Comparison of ENCODE assay signal across 1 cellular context in the genomic region with DNA sequence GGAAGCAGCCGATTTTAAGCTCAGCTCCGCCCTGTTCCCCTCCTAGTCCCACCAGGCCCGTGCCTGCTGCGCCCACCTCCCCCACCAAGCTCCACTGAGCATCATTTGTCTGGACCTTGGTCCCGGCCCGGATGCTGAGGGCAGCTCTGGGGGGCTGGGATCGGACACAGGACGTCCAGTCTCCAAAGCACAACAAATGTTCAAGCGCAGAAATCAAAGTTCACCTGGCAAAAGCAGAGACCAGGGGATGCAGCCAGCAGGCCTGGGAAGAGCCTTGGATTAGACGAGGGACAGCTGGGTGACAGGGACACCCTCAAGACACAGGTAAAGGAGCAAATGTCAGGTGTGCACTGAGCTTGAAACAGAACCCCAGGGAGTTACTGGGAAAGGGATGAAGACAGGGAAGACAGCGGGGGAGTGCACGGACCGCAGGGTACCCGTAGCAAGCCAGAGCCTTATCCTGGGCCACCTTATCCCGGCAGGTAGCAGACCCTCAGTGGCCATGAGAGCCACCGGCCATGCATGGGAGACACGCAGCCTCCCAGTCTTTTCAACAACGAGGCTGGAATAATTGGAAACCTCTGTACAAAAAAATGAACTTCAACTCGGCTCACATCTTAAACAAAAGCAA.
TF ChIP-seq lines count a peak whose summit lies in the region.

No MANE protein-coding gene starts in this region.

TF ChIP-seq in HepG2, 621 proteins besides CTCF, POLR2A, EP300 and RAD21 (continued from another document and continues in another):
- TF ChIP-seq, protein P1, sequence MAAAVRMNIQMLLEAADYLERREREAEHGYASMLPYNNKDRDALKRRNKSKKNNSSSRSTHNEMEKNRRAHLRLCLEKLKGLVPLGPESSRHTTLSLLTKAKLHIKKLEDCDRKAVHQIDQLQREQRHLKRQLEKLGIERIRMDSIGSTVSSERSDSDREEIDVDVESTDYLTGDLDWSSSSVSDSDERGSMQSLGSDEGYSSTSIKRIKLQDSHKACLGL (CRISPR knock-in tag; IDR thresholded peaks at IDR 0.05), result no peak
- TF ChIP-seq ZNF563 (CRISPR knock-in tag; IDR thresholded peaks at IDR 0.05), result peak; percentile 34; the same call in 1 of the 2 replicates
- TF ChIP-seq ZNF460 (CRISPR knock-in tag; IDR thresholded peaks at IDR 0.05; ENCODE audit: borderline replicate concordance), result no peak
- TF ChIP-seq ZC3H4 (CRISPR knock-in tag; IDR thresholded peaks at IDR 0.05; ENCODE audit: borderline replicate concordance), result no peak
- peak; percentile 30 for TF ChIP-seq SP4 (CRISPR knock-in tag; IDR thresholded peaks at IDR 0.05)
- no peak for TF ChIP-seq ZFYVE20 (CRISPR knock-in tag; IDR thresholded peaks at IDR 0.05; ENCODE audit: borderline replicate concordance, low read depth)
- no peak for TF ChIP-seq CREB1 (IDR thresholded peaks at IDR 0.05)
- TF ChIP-seq CREB1 (CRISPR knock-in tag; IDR thresholded peaks at IDR 0.05), result 0 out of 2 replicates have a peak, but pooled peaks have one; percentile 36
- peak; percentile 62; the same call in 1 of the 2 replicates for TF ChIP-seq ELF1 (CRISPR knock-in tag; IDR thresholded peaks at IDR 0.05)
- TF ChIP-seq, protein P2, sequence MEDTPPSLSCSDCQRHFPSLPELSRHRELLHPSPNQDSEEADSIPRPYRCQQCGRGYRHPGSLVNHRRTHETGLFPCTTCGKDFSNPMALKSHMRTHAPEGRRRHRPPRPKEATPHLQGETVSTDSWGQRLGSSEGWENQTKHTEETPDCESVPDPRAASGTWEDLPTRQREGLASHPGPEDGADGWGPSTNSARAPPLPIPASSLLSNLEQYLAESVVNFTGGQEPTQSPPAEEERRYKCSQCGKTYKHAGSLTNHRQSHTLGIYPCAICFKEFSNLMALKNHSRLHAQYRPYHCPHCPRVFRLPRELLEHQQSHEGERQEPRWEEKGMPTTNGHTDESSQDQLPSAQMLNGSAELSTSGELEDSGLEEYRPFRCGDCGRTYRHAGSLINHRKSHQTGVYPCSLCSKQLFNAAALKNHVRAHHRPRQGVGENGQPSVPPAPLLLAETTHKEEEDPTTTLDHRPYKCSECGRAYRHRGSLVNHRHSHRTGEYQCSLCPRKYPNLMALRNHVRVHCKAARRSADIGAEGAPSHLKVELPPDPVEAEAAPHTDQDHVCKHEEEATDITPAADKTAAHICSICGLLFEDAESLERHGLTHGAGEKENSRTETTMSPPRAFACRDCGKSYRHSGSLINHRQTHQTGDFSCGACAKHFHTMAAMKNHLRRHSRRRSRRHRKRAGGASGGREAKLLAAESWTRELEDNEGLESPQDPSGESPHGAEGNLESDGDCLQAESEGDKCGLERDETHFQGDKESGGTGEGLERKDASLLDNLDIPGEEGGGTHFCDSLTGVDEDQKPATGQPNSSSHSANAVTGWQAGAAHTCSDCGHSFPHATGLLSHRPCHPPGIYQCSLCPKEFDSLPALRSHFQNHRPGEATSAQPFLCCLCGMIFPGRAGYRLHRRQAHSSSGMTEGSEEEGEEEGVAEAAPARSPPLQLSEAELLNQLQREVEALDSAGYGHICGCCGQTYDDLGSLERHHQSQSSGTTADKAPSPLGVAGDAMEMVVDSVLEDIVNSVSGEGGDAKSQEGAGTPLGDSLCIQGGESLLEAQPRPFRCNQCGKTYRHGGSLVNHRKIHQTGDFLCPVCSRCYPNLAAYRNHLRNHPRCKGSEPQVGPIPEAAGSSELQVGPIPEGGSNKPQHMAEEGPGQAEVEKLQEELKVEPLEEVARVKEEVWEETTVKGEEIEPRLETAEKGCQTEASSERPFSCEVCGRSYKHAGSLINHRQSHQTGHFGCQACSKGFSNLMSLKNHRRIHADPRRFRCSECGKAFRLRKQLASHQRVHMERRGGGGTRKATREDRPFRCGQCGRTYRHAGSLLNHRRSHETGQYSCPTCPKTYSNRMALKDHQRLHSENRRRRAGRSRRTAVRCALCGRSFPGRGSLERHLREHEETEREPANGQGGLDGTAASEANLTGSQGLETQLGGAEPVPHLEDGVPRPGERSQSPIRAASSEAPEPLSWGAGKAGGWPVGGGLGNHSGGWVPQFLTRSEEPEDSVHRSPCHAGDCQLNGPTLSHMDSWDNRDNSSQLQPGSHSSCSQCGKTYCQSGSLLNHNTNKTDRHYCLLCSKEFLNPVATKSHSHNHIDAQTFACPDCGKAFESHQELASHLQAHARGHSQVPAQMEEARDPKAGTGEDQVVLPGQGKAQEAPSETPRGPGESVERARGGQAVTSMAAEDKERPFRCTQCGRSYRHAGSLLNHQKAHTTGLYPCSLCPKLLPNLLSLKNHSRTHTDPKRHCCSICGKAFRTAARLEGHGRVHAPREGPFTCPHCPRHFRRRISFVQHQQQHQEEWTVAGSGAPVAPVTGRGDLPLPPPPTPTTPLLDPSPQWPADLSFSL (CRISPR knock-in tag; IDR thresholded peaks at IDR 0.05), result no peak
- no peak for TF ChIP-seq ZNF670 (CRISPR knock-in tag; IDR thresholded peaks at IDR 0.05; ENCODE audit: borderline replicate concordance)
- peak; percentile 60; the same call in 1 of the 2 replicates for TF ChIP-seq KAT7 (CRISPR knock-in tag; IDR thresholded peaks at IDR 0.05; ENCODE audit: borderline replicate concordance)
- TF ChIP-seq POLR2G (IDR thresholded peaks at IDR 0.05; ENCODE audit: low read depth, low read length), result peak; percentile 75
- no peak for TF ChIP-seq ZNF790 (CRISPR knock-in tag; IDR thresholded peaks at IDR 0.05; ENCODE audit: borderline replicate concordance)
- no peak for TF ChIP-seq ATF7 (IDR thresholded peaks at IDR 0.05)
- TF ChIP-seq ATF7 (CRISPR knock-in tag; IDR thresholded peaks at IDR 0.05), result no peak
- TF ChIP-seq RBM22 (optimal IDR thresholded peaks at IDR 0.05; ENCODE audit: low read length), result no peak
- TF ChIP-seq TRIM24 (CRISPR knock-in tag; IDR thresholded peaks at IDR 0.05), result no peak; the same call in 1 of the 2 replicates
- TF ChIP-seq ZNF136 (CRISPR knock-in tag; IDR thresholded peaks at IDR 0.05; ENCODE audit: low read depth), result no peak
- TF ChIP-seq DPF2 (CRISPR knock-in tag; IDR thresholded peaks at IDR 0.05; ENCODE audit: borderline replicate concordance, low read depth), result peak; percentile 89
- no peak for TF ChIP-seq CHD4 (IDR thresholded peaks at IDR 0.05; ENCODE audit: borderline replicate concordance, low read length)
- TF ChIP-seq BORCS8-MEF2B (CRISPR knock-in tag; IDR thresholded peaks at IDR 0.05), result peak; percentile 68
- no peak for TF ChIP-seq ZNF557 (CRISPR knock-in tag; IDR thresholded peaks at IDR 0.05)
- no peak for TF ChIP-seq HHEX (CRISPR knock-in tag; IDR thresholded peaks at IDR 0.05)
- no peak for TF ChIP-seq ZNF546 (CRISPR knock-in tag; conservative IDR thresholded peaks at IDR 0.05)
- TF ChIP-seq, protein P3, sequence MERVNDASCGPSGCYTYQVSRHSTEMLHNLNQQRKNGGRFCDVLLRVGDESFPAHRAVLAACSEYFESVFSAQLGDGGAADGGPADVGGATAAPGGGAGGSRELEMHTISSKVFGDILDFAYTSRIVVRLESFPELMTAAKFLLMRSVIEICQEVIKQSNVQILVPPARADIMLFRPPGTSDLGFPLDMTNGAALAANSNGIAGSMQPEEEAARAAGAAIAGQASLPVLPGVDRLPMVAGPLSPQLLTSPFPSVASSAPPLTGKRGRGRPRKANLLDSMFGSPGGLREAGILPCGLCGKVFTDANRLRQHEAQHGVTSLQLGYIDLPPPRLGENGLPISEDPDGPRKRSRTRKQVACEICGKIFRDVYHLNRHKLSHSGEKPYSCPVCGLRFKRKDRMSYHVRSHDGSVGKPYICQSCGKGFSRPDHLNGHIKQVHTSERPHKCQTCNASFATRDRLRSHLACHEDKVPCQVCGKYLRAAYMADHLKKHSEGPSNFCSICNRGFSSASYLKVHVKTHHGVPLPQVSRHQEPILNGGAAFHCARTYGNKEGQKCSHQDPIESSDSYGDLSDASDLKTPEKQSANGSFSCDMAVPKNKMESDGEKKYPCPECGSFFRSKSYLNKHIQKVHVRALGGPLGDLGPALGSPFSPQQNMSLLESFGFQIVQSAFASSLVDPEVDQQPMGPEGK (CRISPR knock-in tag; IDR thresholded peaks at IDR 0.05), result peak; percentile 92
- TF ChIP-seq U2AF1 (optimal IDR thresholded peaks at IDR 0.05; ENCODE audit: low read depth, low read length), result no peak
- TF ChIP-seq ZNF781 (CRISPR knock-in tag; IDR thresholded peaks at IDR 0.05; ENCODE audit: borderline replicate concordance, not compliant biosample characterization), result peak; percentile 48
- TF ChIP-seq, protein P4, sequence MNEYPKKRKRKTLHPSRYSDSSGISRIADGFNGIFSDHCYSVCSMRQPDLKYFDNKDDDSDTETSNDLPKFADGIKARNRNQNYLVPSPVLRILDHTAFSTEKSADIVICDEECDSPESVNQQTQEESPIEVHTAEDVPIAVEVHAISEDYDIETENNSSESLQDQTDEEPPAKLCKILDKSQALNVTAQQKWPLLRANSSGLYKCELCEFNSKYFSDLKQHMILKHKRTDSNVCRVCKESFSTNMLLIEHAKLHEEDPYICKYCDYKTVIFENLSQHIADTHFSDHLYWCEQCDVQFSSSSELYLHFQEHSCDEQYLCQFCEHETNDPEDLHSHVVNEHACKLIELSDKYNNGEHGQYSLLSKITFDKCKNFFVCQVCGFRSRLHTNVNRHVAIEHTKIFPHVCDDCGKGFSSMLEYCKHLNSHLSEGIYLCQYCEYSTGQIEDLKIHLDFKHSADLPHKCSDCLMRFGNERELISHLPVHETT (CRISPR knock-in tag; conservative IDR thresholded peaks at IDR 0.05), result peak; percentile 62; the same call in 1 of the 2 replicates
- no peak for TF ChIP-seq PTBP1 (IDR thresholded peaks at IDR 0.05; ENCODE audit: low read depth, low read length, poor library complexity, severe bottlenecking)
- TF ChIP-seq, protein P5, sequence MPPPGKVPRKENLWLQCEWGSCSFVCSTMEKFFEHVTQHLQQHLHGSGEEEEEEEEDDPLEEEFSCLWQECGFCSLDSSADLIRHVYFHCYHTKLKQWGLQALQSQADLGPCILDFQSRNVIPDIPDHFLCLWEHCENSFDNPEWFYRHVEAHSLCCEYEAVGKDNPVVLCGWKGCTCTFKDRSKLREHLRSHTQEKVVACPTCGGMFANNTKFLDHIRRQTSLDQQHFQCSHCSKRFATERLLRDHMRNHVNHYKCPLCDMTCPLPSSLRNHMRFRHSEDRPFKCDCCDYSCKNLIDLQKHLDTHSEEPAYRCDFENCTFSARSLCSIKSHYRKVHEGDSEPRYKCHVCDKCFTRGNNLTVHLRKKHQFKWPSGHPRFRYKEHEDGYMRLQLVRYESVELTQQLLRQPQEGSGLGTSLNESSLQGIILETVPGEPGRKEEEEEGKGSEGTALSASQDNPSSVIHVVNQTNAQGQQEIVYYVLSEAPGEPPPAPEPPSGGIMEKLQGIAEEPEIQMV (CRISPR knock-in tag; IDR thresholded peaks at IDR 0.05; ENCODE audit: low read depth), result peak; percentile 53; the same call in 1 of the 2 replicates
- peak; percentile 89 for TF ChIP-seq HOXA3 (CRISPR knock-in tag; IDR thresholded peaks at IDR 0.05)
- no peak for TF ChIP-seq NBN (conservative IDR thresholded peaks at IDR 0.05)
- TF ChIP-seq NR2C2 (CRISPR knock-in tag; IDR thresholded peaks at IDR 0.05; ENCODE audit: borderline replicate concordance), result peak; percentile 70
- peak; percentile 97 for TF ChIP-seq HNF4G (IDR thresholded peaks at IDR 0.05; ENCODE audit: borderline replicate concordance, low read depth, low read length)
- TF ChIP-seq HNF4G (CRISPR knock-in tag; IDR thresholded peaks at IDR 0.05; ENCODE audit: borderline replicate concordance, low read depth), result peak; percentile 95; the same call in 1 of the 2 replicates
- no peak for TF ChIP-seq CBX1 (IDR thresholded peaks at IDR 0.05; ENCODE audit: low read depth)
- TF ChIP-seq, protein P6, sequence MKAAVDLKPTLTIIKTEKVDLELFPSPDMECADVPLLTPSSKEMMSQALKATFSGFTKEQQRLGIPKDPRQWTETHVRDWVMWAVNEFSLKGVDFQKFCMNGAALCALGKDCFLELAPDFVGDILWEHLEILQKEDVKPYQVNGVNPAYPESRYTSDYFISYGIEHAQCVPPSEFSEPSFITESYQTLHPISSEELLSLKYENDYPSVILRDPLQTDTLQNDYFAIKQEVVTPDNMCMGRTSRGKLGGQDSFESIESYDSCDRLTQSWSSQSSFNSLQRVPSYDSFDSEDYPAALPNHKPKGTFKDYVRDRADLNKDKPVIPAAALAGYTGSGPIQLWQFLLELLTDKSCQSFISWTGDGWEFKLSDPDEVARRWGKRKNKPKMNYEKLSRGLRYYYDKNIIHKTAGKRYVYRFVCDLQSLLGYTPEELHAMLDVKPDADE (CRISPR knock-in tag; IDR thresholded peaks at IDR 0.05), result no peak
- TF ChIP-seq, protein P7, sequence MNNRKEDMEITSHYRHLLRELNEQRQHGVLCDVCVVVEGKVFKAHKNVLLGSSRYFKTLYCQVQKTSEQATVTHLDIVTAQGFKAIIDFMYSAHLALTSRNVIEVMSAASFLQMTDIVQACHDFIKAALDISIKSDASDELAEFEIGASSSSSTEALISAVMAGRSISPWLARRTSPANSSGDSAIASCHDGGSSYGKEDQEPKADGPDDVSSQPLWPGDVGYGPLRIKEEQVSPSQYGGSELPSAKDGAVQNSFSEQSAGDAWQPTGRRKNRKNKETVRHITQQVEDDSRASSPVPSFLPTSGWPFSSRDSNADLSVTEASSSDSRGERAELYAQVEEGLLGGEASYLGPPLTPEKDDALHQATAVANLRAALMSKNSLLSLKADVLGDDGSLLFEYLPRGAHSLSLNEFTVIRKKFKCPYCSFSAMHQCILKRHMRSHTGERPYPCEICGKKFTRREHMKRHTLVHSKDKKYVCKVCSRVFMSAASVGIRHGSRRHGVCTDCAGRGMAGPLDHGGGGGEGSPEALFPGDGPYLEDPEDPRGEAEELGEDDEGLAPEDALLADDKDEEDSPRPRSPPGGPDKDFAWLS (CRISPR knock-in tag; IDR thresholded peaks at IDR 0.05; ENCODE audit: borderline replicate concordance), result no peak
- TF ChIP-seq ZNF3 (CRISPR knock-in tag; IDR thresholded peaks at IDR 0.05), result no peak
- TF ChIP-seq XBP1 (CRISPR knock-in tag; IDR thresholded peaks at IDR 0.05), result no peak
- TF ChIP-seq ZNF841 (CRISPR knock-in tag; IDR thresholded peaks at IDR 0.05; ENCODE audit: borderline replicate concordance), result no peak
- no peak for TF ChIP-seq ZNF782 (CRISPR knock-in tag; IDR thresholded peaks at IDR 0.05; ENCODE audit: borderline replicate concordance)
- peak; percentile 41; the same call in 1 of the 2 replicates for TF ChIP-seq NR2F2 (IDR thresholded peaks at IDR 0.05; ENCODE audit: borderline replicate concordance, low read depth)
- TF ChIP-seq, protein P8, sequence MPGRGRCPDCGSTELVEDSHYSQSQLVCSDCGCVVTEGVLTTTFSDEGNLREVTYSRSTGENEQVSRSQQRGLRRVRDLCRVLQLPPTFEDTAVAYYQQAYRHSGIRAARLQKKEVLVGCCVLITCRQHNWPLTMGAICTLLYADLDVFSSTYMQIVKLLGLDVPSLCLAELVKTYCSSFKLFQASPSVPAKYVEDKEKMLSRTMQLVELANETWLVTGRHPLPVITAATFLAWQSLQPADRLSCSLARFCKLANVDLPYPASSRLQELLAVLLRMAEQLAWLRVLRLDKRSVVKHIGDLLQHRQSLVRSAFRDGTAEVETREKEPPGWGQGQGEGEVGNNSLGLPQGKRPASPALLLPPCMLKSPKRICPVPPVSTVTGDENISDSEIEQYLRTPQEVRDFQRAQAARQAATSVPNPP (CRISPR knock-in tag; IDR thresholded peaks at IDR 0.05), result 0 out of 2 replicates have a peak, but pooled peaks have one; percentile 58
- no peak for TF ChIP-seq ZNF878 (CRISPR knock-in tag; IDR thresholded peaks at IDR 0.05)
- 0 out of 2 replicates have a peak, but pooled peaks have one; percentile 6 for TF ChIP-seq STAG1 (CRISPR knock-in tag; IDR thresholded peaks at IDR 0.05)
- TF ChIP-seq KLF13 (CRISPR knock-in tag; IDR thresholded peaks at IDR 0.05), result no peak
